Comparison of ENCODE assay signal across 20 cellular contexts in genomic region chr14:60944206-60944605, GRCh38. TPM values are rescaled to one million over a fixed set of nuclear protein-coding genes. Genes with fewer than 3 reads are reported as not detected.
DNase-seq lines count a peak whose midpoint lies in the region; ATAC-seq, FAIRE-seq and TF ChIP-seq lines count a peak whose summit lies in the region.
"Had no signal": no experiment of that assay in that cellular context is flagged by ENCODE, and none has a peak within 500 bp of the region (broad histone marks: within the 10 kb centered on the region; RNA-seq: fewer than 3 reads in every experiment).

No MANE protein-coding gene starts in this region.

- H3K36me3 ChIP-seq in cardiac muscle cell, result no peaks in the 10 kb centered on the region
- H3K36me3 ChIP-seq in gastrocnemius medialis, result no peaks in the 10 kb centered on the region
- H3K36me3 ChIP-seq: SJSA1, stomach had no signal

- H3K4me3 ChIP-seq in cardiac muscle cell (no peak overlapping the region), gastrocnemius medialis (no peak overlapping the region)
- H3K4me3 ChIP-seq: SJSA1, stomach had no signal

- no peak overlapping the region for H3K27ac ChIP-seq in cardiac muscle cell
- peak overlapping the region; percentile 41 to 75 (median 64) for H3K27ac ChIP-seq in gastrocnemius medialis
- H3K27ac ChIP-seq: parathyroid adenoma, SJSA1, stomach had no signal

- H3K9me3 ChIP-seq in cardiac muscle cell (ENCODE audit: low read depth) (no peaks in the 10 kb centered on the region), gastrocnemius medialis (no peaks in the 10 kb centered on the region)
- H3K9me3 ChIP-seq: Caco-2, SJSA1, stomach had no signal

- TF ChIP-seq CTCF in cardiac muscle cell (IDR thresholded peaks at IDR 0.05; ENCODE audit: low read depth, low read length) (no peak), gastrocnemius medialis (IDR thresholded peaks at IDR 0.05 in 4 of 5, conservative IDR thresholded peaks at IDR 0.05 in 1 of 5) (no peak)

- H3K27me3 ChIP-seq in cardiac muscle cell, result no peaks in the 10 kb centered on the region
- H3K27me3 ChIP-seq in gastrocnemius medialis, result no peaks in the 10 kb centered on the region
- H3K27me3 ChIP-seq: SJSA1, stomach had no signal

- no peak for TF ChIP-seq POLR2A in gastrocnemius medialis (IDR thresholded peaks at IDR 0.05)

- H3K4me1 ChIP-seq in cardiac muscle cell (ENCODE audit: low read depth), result peaks cover 12% of the 10 kb centered on the region
- peaks cover 42 to 44% of the 10 kb centered on the region in 2 donors for H3K4me1 ChIP-seq in gastrocnemius medialis
- H3K4me1 ChIP-seq: Caco-2 had no signal

- intact Hi-C loops in gastrocnemius medialis (cut with DNase I; ENCODE audit: low total_unique reads), result loop anchor here (10.0 kb wide), 1 partner anchor 241 kb away; no protein-coding TSS in a partner anchor

- ATAC-seq in gastrocnemius medialis, result peak; percentile 89 to 90
- ATAC-seq: activated naive CD4-positive, alpha-beta T cell treated with anti-CD3 and anti-CD28 coated beads, Interleukin-2, amount 50 U/mL, for 72 hours; activated T-cell treated with anti-CD3 and anti-CD28 coated beads, Interleukin-2, amount 50 U/mL, for 4 hours; HCT116; naive thymus-derived CD4-positive, alpha-beta T cell had no signal

- peak; percentile 98 for FAIRE-seq in HTR-8/SVneo (lab: Jason Lieb, UNC)
- FAIRE-seq: colon, endometrium had no signal

- DNase-seq in HTR-8/SVneo (ENCODE audit: insufficient read length, low spot score) (no peak), OCI-M1 (lab: John Stamatoyannopoulos, UW) (peak; percentile 6), cardiac muscle cell (ENCODE audit: low read depth in 1 of 2, low spot score in 1 of 2) (peak; percentile 2 to 40), gastrocnemius medialis (peak; percentile 38 to 52), DMS53 (lab: John Stamatoyannopoulos, UW) (no peak), NCI-H510A treated with DMSO at 0.1 percent for 48 hours (lab: John Stamatoyannopoulos, UW) (no peak)
- DNase-seq in activated T-cell treated with anti-CD3 and anti-CD28 coated beads, Interleukin-2, amount 50 U/mL, for 48 hours, result no peak
- DNase-seq: activated T-cell treated with anti-CD3 and anti-CD28 coated beads, Interleukin-2, amount 50 U/mL, for 4 hours; Caco-2; naive thymus-derived CD4-positive, alpha-beta T cell; NCI-H187 treated with DMSO at 0.1 percent for 48 hours; NCI-H524 treated with DMSO at 0.1 percent for 48 hours; stomach; trophoblast cell had no signal

- in situ Hi-C loops in gastrocnemius medialis (cut with MboI; ENCODE audit: low sequenced_read_pairs in 4 of 4), result no loop called here

RNA-seq across cellular contexts. Expression of gene TRMT5, which starts 36.7 kb away (rescaled TPM):
- 6.9 and 7.6 TPM in 2 replicates for total RNA-seq in cardiac muscle cell
- 6.5 and 8.9 TPM in 2 replicates for polyA plus RNA-seq in cardiac muscle cell
- 1 to 10 TPM; 5.9 to 7.6 (median 6.5) TPM for total RNA-seq in gastrocnemius medialis

RNA-seq across cellular contexts. Expression of gene SLC38A6, which starts 36.8 kb away (rescaled TPM):
- total RNA-seq in cardiac muscle cell (4.5 and 15.1 TPM in 2 replicates), gastrocnemius medialis (10 to 100 TPM in 1 of 4 donors, 1 to 10 TPM in 3; 4.0 to 22.6 (median 7.0) TPM)
- polyA plus RNA-seq in cardiac muscle cell, result 5.3 and 5.7 TPM in 2 replicates

Comparison
In these comparisons a context has a peak if more than half of its experiments do, and no peak if none do; other contexts are left out.
1. DNase-seq: peak in OCI-M1 (single experiment), cardiac muscle cell (2 of 2) and gastrocnemius medialis (2 of 2); none in HTR-8/SVneo (single experiment), DMS53 (single experiment), activated T-cell treated with anti-CD3 and anti-CD28 coated beads, Interleukin-2, amount 50 U/mL, for 48 hours (0 of 2) and NCI-H510A treated with DMSO at 0.1 percent for 48 hours (single experiment).